Comparison of ENCODE assay signal across 6 cellular contexts in genomic region chrX:10818651-10819050, GRCh38.
"Had no signal": no experiment of that assay in that cellular context is flagged by ENCODE, and none has a peak within 500 bp of the region (broad histone marks: within the 10 kb centered on the region; RNA-seq: fewer than 3 reads in every experiment).

No MANE protein-coding gene starts in this region.

- DNase-seq: H9, HCEC 1CT, IMR-90 had no signal

- FAIRE-seq: H54, HTR-8/SVneo had no signal

- H3K4me3 ChIP-seq: GM23338 had no signal
